ENCODE assay signal across 8 cellular contexts in genomic region chr17:20666689-20667088, GRCh38.
A peak's percentile ranks its signal among the peaks of the same experiment; 100 is the strongest.
DNase-seq lines count a peak whose midpoint lies in the region; ATAC-seq and TF ChIP-seq lines count a peak whose summit lies in the region.
"Not testable (repeated sequence)": the region's sequence is repeated elsewhere in the genome, so short reads cannot be mapped to it uniquely, and the experiment has no call there.

No MANE protein-coding gene starts in this region.

- H3K4me1 Mint-ChIP-seq in T-helper 17 cell; activated CD8-positive, alpha-beta memory T cell treated with anti-CD3 and anti-CD28 coated beads, Interleukin-2, amount 10 ng/mL, durations not matched to agents 7 days and 5 days; naive thymus-derived CD4-positive, alpha-beta T cell; stimulated activated effector memory CD8-positive, alpha-beta T cell treated with anti-CD3 and anti-CD28 coated beads, Interleukin-12 subunit alpha, Interleukin-12 subunit beta, amount 100 ng/mL, for 72 hours: not testable (repeated sequence)

- not testable (repeated sequence) for H3K9ac ChIP-seq in MM.1S (ENCODE audit: low read length)

- not testable (repeated sequence) for H4K20me1 ChIP-seq in MM.1S (ENCODE audit: insufficient read depth, low read length)

- not testable (repeated sequence) for H3K36me3 ChIP-seq in MM.1S (replicated peaks; ENCODE audit: insufficient read depth, low read length); naive thymus-derived CD4-positive, alpha-beta T cell (ENCODE audit: control insufficient read depth in 2 of 3, insufficient read depth in 3 of 3, low read length in 3 of 3)

- H3K4me3 ChIP-seq in MM.1S (ENCODE audit: low read length); fibroblast of pulmonary artery (replicated peaks; ENCODE audit: low read depth, low read length); naive thymus-derived CD4-positive, alpha-beta T cell (ENCODE audit: low read length): not testable (repeated sequence)

- CTCF ChIA-PET in activated CD8-positive, alpha-beta memory T cell treated with anti-CD3 and anti-CD28 coated beads, Interleukin-2, amount 10 ng/mL, durations not matched to agents 7 days and 5 days (lab: Charles Lee); naive thymus-derived CD4-positive, alpha-beta T cell (lab: Charles Lee): not testable (repeated sequence)

- H3K9me2 ChIP-seq in MM.1S (replicated peaks; ENCODE audit: insufficient read depth, low read length): not testable (repeated sequence)

- H3K9me3 Mint-ChIP-seq in activated CD8-positive, alpha-beta memory T cell treated with anti-CD3 and anti-CD28 coated beads, Interleukin-2, amount 10 ng/mL, durations not matched to agents 7 days and 5 days (ENCODE audit: low read depth); naive thymus-derived CD4-positive, alpha-beta T cell; stimulated activated effector memory CD8-positive, alpha-beta T cell treated with anti-CD3 and anti-CD28 coated beads, Interleukin-12 subunit alpha, Interleukin-12 subunit beta, amount 100 ng/mL, for 72 hours: not testable (repeated sequence)

- H3K4me2 ChIP-seq in MM.1S (ENCODE audit: low read depth, low read length): not testable (repeated sequence)

- POLR2A ChIA-PET in naive thymus-derived CD4-positive, alpha-beta T cell (lab: Charles Lee): not testable (repeated sequence)

- H3K27ac ChIP-seq in MM.1S (ENCODE audit: low read length); naive thymus-derived CD4-positive, alpha-beta T cell (ENCODE audit: low read depth, low read length): not testable (repeated sequence)

- H3K79me2 ChIP-seq in MM.1S (ENCODE audit: low read length): not testable (repeated sequence)

- not testable (repeated sequence) for H3K36me3 Mint-ChIP-seq in T-helper 17 cell (ENCODE audit: low read depth); activated CD8-positive, alpha-beta memory T cell treated with anti-CD3 and anti-CD28 coated beads, Interleukin-2, amount 10 ng/mL, durations not matched to agents 7 days and 5 days; naive thymus-derived CD4-positive, alpha-beta T cell; stimulated activated effector memory CD8-positive, alpha-beta T cell treated with anti-CD3 and anti-CD28 coated beads, Interleukin-12 subunit alpha, Interleukin-12 subunit beta, amount 100 ng/mL, for 72 hours

- H3K27me3 Mint-ChIP-seq in T-helper 17 cell; activated CD8-positive, alpha-beta memory T cell treated with anti-CD3 and anti-CD28 coated beads, Interleukin-2, amount 10 ng/mL, durations not matched to agents 7 days and 5 days; naive thymus-derived CD4-positive, alpha-beta T cell: not testable (repeated sequence)

- ATAC-seq in T-helper 17 cell: peak; percentile 46
- ATAC-seq in activated CD8-positive, alpha-beta memory T cell treated with anti-CD3 and anti-CD28 coated beads, Interleukin-2, amount 10 ng/mL, durations not matched to agents 7 days and 5 days: peak; percentile 80
- peak; percentile 72 for ATAC-seq in naive thymus-derived CD4-positive, alpha-beta T cell
- peak; percentile 77 for ATAC-seq in stimulated activated effector memory CD8-positive, alpha-beta T cell treated with anti-CD3 and anti-CD28 coated beads, Interleukin-12 subunit alpha, Interleukin-12 subunit beta, amount 100 ng/mL, for 72 hours

- not testable (repeated sequence) for H2AFZ ChIP-seq in MM.1S (ENCODE audit: low read length)

- intact Hi-C loops in naive thymus-derived CD4-positive, alpha-beta T cell (cut with micrococcal nuclease): not testable (repeated sequence)

- H3F3A ChIP-seq in MM.1S (ENCODE audit: insufficient read depth, low read length): not testable (repeated sequence)

- not testable (repeated sequence) for H3K27me3 ChIP-seq in MM.1S (replicated peaks; ENCODE audit: insufficient read depth, low read length); naive thymus-derived CD4-positive, alpha-beta T cell (ENCODE audit: control insufficient read depth in 2 of 2, insufficient read depth in 2 of 2, low read length in 2 of 2)

- H3K9me3 ChIP-seq in MM.1S (replicated peaks; ENCODE audit: insufficient read depth, low read length); T-helper 17 cell (ENCODE audit: control insufficient read depth, low read length, poor library complexity, severe bottlenecking); naive thymus-derived CD4-positive, alpha-beta T cell (ENCODE audit: control insufficient read depth in 2 of 3, low read length in 3 of 3): not testable (repeated sequence)

- H3K27ac Mint-ChIP-seq in T-helper 17 cell; activated CD8-positive, alpha-beta memory T cell treated with anti-CD3 and anti-CD28 coated beads, Interleukin-2, amount 10 ng/mL, durations not matched to agents 7 days and 5 days; naive thymus-derived CD4-positive, alpha-beta T cell; stimulated activated effector memory CD8-positive, alpha-beta T cell treated with anti-CD3 and anti-CD28 coated beads, Interleukin-12 subunit alpha, Interleukin-12 subunit beta, amount 100 ng/mL, for 72 hours: not testable (repeated sequence)

- H3K4me1 ChIP-seq in MM.1S (ENCODE audit: low read length); naive thymus-derived CD4-positive, alpha-beta T cell (ENCODE audit: control insufficient read depth in 2 of 2, insufficient read depth in 2 of 2, low read length in 2 of 2): not testable (repeated sequence)

- not testable (repeated sequence) for H3K4me3 Mint-ChIP-seq in T-helper 17 cell; activated CD8-positive, alpha-beta memory T cell treated with anti-CD3 and anti-CD28 coated beads, Interleukin-2, amount 10 ng/mL, durations not matched to agents 7 days and 5 days; naive thymus-derived CD4-positive, alpha-beta T cell; stimulated activated effector memory CD8-positive, alpha-beta T cell treated with anti-CD3 and anti-CD28 coated beads, Interleukin-12 subunit alpha, Interleukin-12 subunit beta, amount 100 ng/mL, for 72 hours

- DNase-seq in EL: peak; percentile 29
- peak; percentile 31 for DNase-seq in MM.1S
- DNase-seq in T-helper 17 cell; stimulated activated effector memory CD8-positive, alpha-beta T cell treated with anti-CD3 and anti-CD28 coated beads, Interleukin-12 subunit alpha, Interleukin-12 subunit beta, amount 100 ng/mL, for 72 hours (ENCODE audit: low spot score in 2 of 2): not testable (repeated sequence)
- DNase-seq in activated CD8-positive, alpha-beta memory T cell treated with anti-CD3 and anti-CD28 coated beads, Interleukin-2, amount 10 ng/mL, durations not matched to agents 7 days and 5 days: peak; percentile 41
- DNase-seq in amniotic epithelial cell (ENCODE audit: low read depth): peak; percentile 25
- peak; percentile 62 for DNase-seq in fibroblast of pulmonary artery (ENCODE audit: low read depth)
- peak in 1 of 9 donors; percentile 7 for DNase-seq in naive thymus-derived CD4-positive, alpha-beta T cell

- TF ChIP-seq CTCF in MM.1S (IDR thresholded peaks at IDR 0.05; ENCODE audit: low read length): not testable (repeated sequence)
- peak; percentile 14 for TF ChIP-seq CTCF in fibroblast of pulmonary artery (IDR thresholded peaks at IDR 0.05; ENCODE audit: low read length, missing control alignments)
